12 cellular contexts compared by ENCODE assay signal in the genomic region with DNA sequence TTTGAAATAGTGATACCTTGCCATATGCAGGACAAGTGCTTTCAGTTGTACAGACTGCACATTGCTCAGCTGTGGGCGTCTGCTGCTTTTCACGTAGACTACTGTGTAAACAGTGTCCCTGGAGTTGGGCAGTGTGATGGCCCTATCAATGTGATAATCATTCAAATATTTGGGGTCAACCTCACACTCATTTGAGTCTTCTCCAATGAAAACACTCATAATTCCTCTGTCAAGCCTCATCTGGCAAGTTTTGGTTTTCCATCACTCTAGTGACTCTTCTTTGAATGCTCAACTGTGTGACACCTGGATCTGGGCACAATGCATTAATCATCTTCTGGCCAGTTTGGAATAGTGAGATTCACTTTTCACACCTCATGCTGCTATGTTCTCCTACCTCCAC.
DNase-seq lines count a peak whose midpoint lies in the region; ATAC-seq and TF ChIP-seq lines count a peak whose summit lies in the region.
"Had no signal": no experiment of that assay in that cellular context is flagged by ENCODE, and none has a peak within 500 bp of the region (broad histone marks: within the 10 kb centered on the region; RNA-seq: fewer than 3 reads in every experiment).

No MANE protein-coding gene starts in this region.

- H3K4me1 Mint-ChIP-seq in activated T-helper 1 cell treated with anti-CD3 and anti-CD28 coated beads, Interleukin-12 subunit alpha, Interleukin-12 subunit beta, Interleukin-2, Interleukin-4 antibody, amounts not matched to agents 30 ng/mL and 10 ng/mL and 1 ng/mL, durations not matched to agents 14 hours and 24 hours and 36 hours (ENCODE audit: low read depth) = peaks cover 25% of the 10 kb centered on the region

- intact Hi-C loops in activated T-helper 1 cell treated with anti-CD3 and anti-CD28 coated beads, Interleukin-12 subunit alpha, Interleukin-12 subunit beta, Interleukin-2, Interleukin-4 antibody, amounts not matched to agents 30 ng/mL and 10 ng/mL and 1 ng/mL, durations not matched to agents 14 hours and 24 hours and 36 hours (cut with micrococcal nuclease) = no loop called here

- peak overlapping the region; percentile 25 for H3K27ac ChIP-seq in AG04450 (ENCODE audit: low read depth, low read length)

- no peaks in the 10 kb centered on the region for H3K27me3 ChIP-seq in AG04450 (ENCODE audit: control insufficient read depth, insufficient read depth, low read length)

- POLR2A ChIA-PET in AG04450 (lab: Yijun Ruan, JAX) = no interaction called here

- TF ChIP-seq CTCF in AG04450 (IDR thresholded peaks at IDR 0.05; ENCODE audit: low read depth, low read length) = no peak

- CTCF ChIA-PET in AG04450 (lab: Charles Lee) = no interaction called here

- H3K9me3 Mint-ChIP-seq in activated naive CD4-positive, alpha-beta T cell treated with anti-CD3 and anti-CD28 coated beads, Interleukin-2, amount 50 U/mL, for 72 hours = no peaks in the 10 kb centered on the region
- H3K9me3 Mint-ChIP-seq in activated T-helper 1 cell treated with anti-CD3 and anti-CD28 coated beads, Interleukin-12 subunit alpha, Interleukin-12 subunit beta, Interleukin-2, Interleukin-4 antibody, amounts not matched to agents 30 ng/mL and 10 ng/mL and 1 ng/mL, durations not matched to agents 14 hours and 24 hours and 36 hours = no peaks in the 10 kb centered on the region
- H3K9me3 Mint-ChIP-seq: effector memory CD8-positive, alpha-beta T cell had no signal

- no peak overlapping the region for H3K4me3 Mint-ChIP-seq in activated T-helper 1 cell treated with anti-CD3 and anti-CD28 coated beads, Interleukin-12 subunit alpha, Interleukin-12 subunit beta, Interleukin-2, Interleukin-4 antibody, amounts not matched to agents 30 ng/mL and 10 ng/mL and 1 ng/mL, durations not matched to agents 14 hours and 24 hours and 36 hours
- H3K4me3 Mint-ChIP-seq: activated CD8-positive, alpha-beta memory T cell treated with anti-CD3 and anti-CD28 coated beads, Interleukin-2, amount 10 ng/mL, durations not matched to agents 7 days and 5 days; effector memory CD8-positive, alpha-beta T cell; type B pancreatic cell had no signal

- H3K9me3 ChIP-seq in AG04450 (ENCODE audit: control insufficient read depth, insufficient read depth, low read length) = peaks cover 3% of the 10 kb centered on the region; the same call in 1 of the 2 replicates

- no peak overlapping the region for H3K4me3 ChIP-seq in AG04450 (ENCODE audit: low read depth, low read length)

- no peak overlapping the region for H3K27ac Mint-ChIP-seq in activated naive CD4-positive, alpha-beta T cell treated with anti-CD3 and anti-CD28 coated beads, Interleukin-2, amount 50 U/mL, for 72 hours
- H3K27ac Mint-ChIP-seq in activated T-helper 1 cell treated with anti-CD3 and anti-CD28 coated beads, Interleukin-12 subunit alpha, Interleukin-12 subunit beta, Interleukin-2, Interleukin-4 antibody, amounts not matched to agents 30 ng/mL and 10 ng/mL and 1 ng/mL, durations not matched to agents 14 hours and 24 hours and 36 hours = no peak overlapping the region
- H3K27ac Mint-ChIP-seq: activated CD8-positive, alpha-beta memory T cell treated with anti-CD3 and anti-CD28 coated beads, Interleukin-2, amount 10 ng/mL, durations not matched to agents 7 days and 5 days; effector memory CD8-positive, alpha-beta T cell; type B pancreatic cell had no signal

- DNase-seq in AG04450 (ENCODE audit: low read depth, low spot score) (no peak), M059J (ENCODE audit: low read depth) (peak; percentile 81), RPMI7951 (ENCODE audit: low read depth) (peak; percentile 46), glomerular visceral epithelial cell (ENCODE audit: extremely low spot score) (peak; percentile 89), NCI-H526 treated with DMSO at 0.1 percent for 48 hours (lab: John Stamatoyannopoulos, UW) (no peak)
- DNase-seq in activated naive CD4-positive, alpha-beta T cell treated with anti-CD3 and anti-CD28 coated beads, Interleukin-2, amount 50 U/mL, for 72 hours (ENCODE audit: low spot score in 2 of 2) = no peak
- DNase-seq in activated T-helper 1 cell treated with anti-CD3 and anti-CD28 coated beads, Interleukin-12 subunit alpha, Interleukin-12 subunit beta, Interleukin-2, Interleukin-4 antibody, amounts not matched to agents 30 ng/mL and 10 ng/mL and 1 ng/mL, durations not matched to agents 14 hours and 24 hours and 36 hours (ENCODE audit: low spot score) = no peak
- DNase-seq: activated CD8-positive, alpha-beta memory T cell treated with anti-CD3 and anti-CD28 coated beads, Interleukin-2, amount 10 ng/mL, durations not matched to agents 7 days and 5 days; effector memory CD8-positive, alpha-beta T cell had no signal

- H3K27me3 Mint-ChIP-seq in activated T-helper 1 cell treated with anti-CD3 and anti-CD28 coated beads, Interleukin-12 subunit alpha, Interleukin-12 subunit beta, Interleukin-2, Interleukin-4 antibody, amounts not matched to agents 30 ng/mL and 10 ng/mL and 1 ng/mL, durations not matched to agents 14 hours and 24 hours and 36 hours (ENCODE audit: insufficient read depth) = peaks cover 16% of the 10 kb centered on the region
- H3K27me3 Mint-ChIP-seq: effector memory CD8-positive, alpha-beta T cell; type B pancreatic cell had no signal

- no peak for ATAC-seq in activated naive CD4-positive, alpha-beta T cell treated with anti-CD3 and anti-CD28 coated beads, Interleukin-2, amount 50 U/mL, for 72 hours
- no peak for ATAC-seq in HG02678 (IDR thresholded peaks at IDR 0.05; ENCODE audit: unreplicated experiment)
- ATAC-seq: activated CD8-positive, alpha-beta memory T cell treated with anti-CD3 and anti-CD28 coated beads, Interleukin-2, amount 10 ng/mL, durations not matched to agents 7 days and 5 days; effector memory CD8-positive, alpha-beta T cell; Right ventricle myocardium inferior had no signal

- H3K36me3 Mint-ChIP-seq in activated naive CD4-positive, alpha-beta T cell treated with anti-CD3 and anti-CD28 coated beads, Interleukin-2, amount 50 U/mL, for 72 hours = no peaks in the 10 kb centered on the region
- H3K36me3 Mint-ChIP-seq in activated T-helper 1 cell treated with anti-CD3 and anti-CD28 coated beads, Interleukin-12 subunit alpha, Interleukin-12 subunit beta, Interleukin-2, Interleukin-4 antibody, amounts not matched to agents 30 ng/mL and 10 ng/mL and 1 ng/mL, durations not matched to agents 14 hours and 24 hours and 36 hours (ENCODE audit: low read depth) = peaks cover 2% of the 10 kb centered on the region
- H3K36me3 Mint-ChIP-seq: activated CD8-positive, alpha-beta memory T cell treated with anti-CD3 and anti-CD28 coated beads, Interleukin-2, amount 10 ng/mL, durations not matched to agents 7 days and 5 days; type B pancreatic cell had no signal

Comparison
In these comparisons a context has a peak if more than half of its experiments do, and no peak if none do; other contexts are left out.
1. DNase-seq: peak in M059J (single experiment), RPMI7951 (single experiment) and glomerular visceral epithelial cell (single experiment); none in AG04450 (single experiment), activated naive CD4-positive, alpha-beta T cell treated with anti-CD3 and anti-CD28 coated beads, Interleukin-2, amount 50 U/mL, for 72 hours (0 of 2), NCI-H526 treated with DMSO at 0.1 percent for 48 hours (single experiment) and activated T-helper 1 cell treated with anti-CD3 and anti-CD28 coated beads, Interleukin-12 subunit alpha, Interleukin-12 subunit beta, Interleukin-2, Interleukin-4 antibody, amounts not matched to agents 30 ng/mL and 10 ng/mL and 1 ng/mL, durations not matched to agents 14 hours and 24 hours and 36 hours (single experiment).